ENCODE assay signal across 9 cellular contexts in genomic region chrY:3002685-3003509, GRCh38.
DNase-seq lines count a peak whose midpoint lies in the region; ATAC-seq and TF ChIP-seq lines count a peak whose summit lies in the region.
"Had no signal": no experiment of that assay in that cellular context is flagged by ENCODE, and none has a peak within 500 bp of the region (broad histone marks: within the 10 kb centered on the region; RNA-seq: fewer than 3 reads in every experiment).

No MANE protein-coding gene starts in this region.

- TF ChIP-seq POLR2A in tibial nerve (IDR thresholded peaks at IDR 0.05): no peak

- H3K27me3 ChIP-seq in right atrium auricular region (no peaks in the 10 kb centered on the region), RWPE2 (ENCODE audit: insufficient read depth, poor library complexity, severe bottlenecking) (no peaks in the 10 kb centered on the region), tibial nerve (no peaks in the 10 kb centered on the region)
- H3K27me3 ChIP-seq: vagina had no signal

- H3K27ac ChIP-seq in right atrium auricular region: no peak overlapping the region
- H3K27ac ChIP-seq in RWPE2 (ENCODE audit: poor library complexity, severe bottlenecking): peak overlapping the region; percentile 86
- H3K27ac ChIP-seq in tibial nerve: peak overlapping the region in 2 of 4 donors; percentile 87 to 91
- H3K27ac ChIP-seq: vagina had no signal

- ATAC-seq in Right ventricle myocardium superior (ENCODE audit: poor library complexity) (peak; percentile 83), RWPE2 (ENCODE audit: low read depth) (peak; percentile 41), HG03280 (IDR thresholded peaks at IDR 0.05; ENCODE audit: unreplicated experiment) (no peak)

- H3K4me1 ChIP-seq in right atrium auricular region (no peaks in the 10 kb centered on the region), RWPE2 (ENCODE audit: insufficient read depth, poor library complexity, severe bottlenecking) (peaks cover 22% of the 10 kb centered on the region), tibial nerve (peaks cover 0 to 36% (median 0%) of the 10 kb centered on the region in 4 donors)
- H3K4me1 ChIP-seq: vagina had no signal

- no peak for TF ChIP-seq CTCF in right atrium auricular region (IDR thresholded peaks at IDR 0.05)
- no peak for TF ChIP-seq CTCF in RWPE2 (IDR thresholded peaks at IDR 0.05; ENCODE audit: poor library complexity, severe bottlenecking)
- TF ChIP-seq CTCF in tibial nerve (IDR thresholded peaks at IDR 0.05): no peak

- H3K4me3 ChIP-seq in right atrium auricular region (no peak overlapping the region), RWPE2 (ENCODE audit: severe bottlenecking) (peak overlapping the region; percentile 30), tibial nerve (peak overlapping the region in 2 of 4 donors; percentile 51 to 56)
- H3K4me3 ChIP-seq: vagina had no signal

- no peaks in the 10 kb centered on the region for H3K36me3 ChIP-seq in right atrium auricular region
- H3K36me3 ChIP-seq in RWPE2 (ENCODE audit: low read depth): no peaks in the 10 kb centered on the region
- no peaks in the 10 kb centered on the region for H3K36me3 ChIP-seq in tibial nerve
- H3K36me3 ChIP-seq: vagina had no signal

- TF ChIP-seq EP300 in tibial nerve (IDR thresholded peaks at IDR 0.05): no peak

- DNase-seq in Right ventricle myocardium superior (no peak), right atrium auricular region (ENCODE audit: low spot score) (no peak), RWPE2 (ENCODE audit: low spot score) (no peak), fibroblast of peridontal ligament (ENCODE audit: extremely low read depth) (peak; percentile 23), tibial nerve (ENCODE audit: low spot score in 2 of 2) (peak; percentile 8 to 14), NCI-H2196 (lab: John Stamatoyannopoulos, UW; ENCODE audit: unreplicated experiment) (no peak), posterior vena cava (ENCODE audit: low spot score) (no peak)

- 1% methylated on average over 11 of the region's 15 CpGs; no CpG with 5 or more reads in 1 of the 2 donors for WGBS in tibial nerve, 2 donors

- intact Hi-C loops in Right ventricle myocardium superior (cut with DNase I) (no loop called here), posterior vena cava (cut with DNase I) (no loop called here)

- H3K9me3 ChIP-seq in right atrium auricular region (no peaks in the 10 kb centered on the region), RWPE2 (ENCODE audit: severe bottlenecking) (no peaks in the 10 kb centered on the region), tibial nerve (no peaks in the 10 kb centered on the region)
- H3K9me3 ChIP-seq: vagina had no signal

Comparison
In these comparisons a context has a peak if more than half of its experiments do, and no peak if none do; other contexts are left out.
1. DNase-seq: peak in fibroblast of peridontal ligament (single experiment) and tibial nerve (2 of 2); none in Right ventricle myocardium superior (single experiment), right atrium auricular region (single experiment), RWPE2 (single experiment), NCI-H2196 (single experiment) and posterior vena cava (single experiment).